8 cellular contexts compared by ENCODE assay signal in the genomic region with DNA sequence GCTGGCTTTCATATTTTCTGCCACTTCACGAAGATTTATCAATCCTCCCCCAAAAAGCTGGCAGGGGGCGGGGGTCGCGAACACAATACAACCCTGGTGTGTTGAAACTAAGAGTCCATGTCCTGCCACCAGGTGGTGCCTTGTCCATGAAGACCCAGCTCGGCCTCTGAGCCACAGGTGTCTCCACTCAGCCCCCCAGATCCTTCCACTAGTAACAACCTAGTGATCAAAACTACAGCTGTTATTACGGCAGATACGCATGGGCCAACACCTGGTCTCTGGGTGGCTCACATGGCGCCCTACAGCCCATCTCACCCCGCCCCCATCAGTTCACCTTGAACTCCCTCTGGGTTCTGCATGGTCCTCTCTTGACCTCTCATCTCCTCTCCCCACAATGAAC. TPM values are rescaled to one million over a fixed set of nuclear protein-coding genes. Genes with fewer than 3 reads are reported as not detected.
DNase-seq lines count a peak whose midpoint lies in the region; ATAC-seq and TF ChIP-seq lines count a peak whose summit lies in the region.

No MANE protein-coding gene starts in this region.

- H4K20me1 ChIP-seq in OCI-LY1 (ENCODE audit: insufficient read depth, low read length), result peaks cover 6% of the 10 kb centered on the region; the same call in 1 of the 2 replicates

- peaks cover 100% of the 10 kb centered on the region for H3K79me2 ChIP-seq in OCI-LY1 (ENCODE audit: insufficient read depth, low read length)

- peak overlapping the region; percentile 45 for H3K4me2 ChIP-seq in OCI-LY1 (ENCODE audit: low read length)

- TF ChIP-seq CTCF in GM12873 (IDR thresholded peaks at IDR 0.05; ENCODE audit: insufficient read depth, low read depth, low read length, missing control alignments), result peak; percentile 37
- peak; percentile 58 for TF ChIP-seq CTCF in OCI-LY1 (IDR thresholded peaks at IDR 0.05; ENCODE audit: low read length)

- H3K4me3 ChIP-seq in OCI-LY1 (ENCODE audit: low read depth, low read length, poor library complexity, severe bottlenecking), result no peak overlapping the region

- peak; percentile 22 for ATAC-seq in GM21529 (IDR thresholded peaks at IDR 0.05; ENCODE audit: unreplicated experiment)
- ATAC-seq in left colon, result peak; percentile 29

- no peaks in the 10 kb centered on the region for H3K9me3 ChIP-seq in OCI-LY1 (ENCODE audit: low read length)

- no peaks in the 10 kb centered on the region for H3K27me3 ChIP-seq in OCI-LY1 (ENCODE audit: insufficient read depth, low read length)

- no peak overlapping the region for H3K9ac ChIP-seq in OCI-LY1 (ENCODE audit: low read length)

- no peaks in the 10 kb centered on the region for H3K9me2 ChIP-seq in OCI-LY1 (ENCODE audit: low read depth, low read length)

- intact Hi-C loops in left colon (cut with DNase I, micrococcal nuclease), result loop anchor here in 1 of 2 donors (10.0 kb wide), 1 partner anchor 69 kb away; no protein-coding TSS in a partner anchor

- DNase-seq in left colon (no peak), NCI-H526 treated with DMSO at 0.1 percent for 48 hours (lab: John Stamatoyannopoulos, UW) (no peak), cerebellar nuclear complex (lab: John Stamatoyannopoulos, UW) (no peak), NCI-H1436 treated with DMSO at 0.1 percent for 48 hours (lab: John Stamatoyannopoulos, UW) (no peak)
- no peak for DNase-seq in activated effector memory CD4-positive, alpha-beta T cell treated with anti-CD3 and anti-CD28 coated beads, Interleukin-2, amount 50 U/mL, for 16 hours

- peaks cover 8% of the 10 kb centered on the region for H3K36me3 ChIP-seq in OCI-LY1 (ENCODE audit: insufficient read depth, low read length)

- no peaks in the 10 kb centered on the region for H3F3A ChIP-seq in OCI-LY1 (ENCODE audit: insufficient read depth, low read length)

- no peak overlapping the region for H2AFZ ChIP-seq in OCI-LY1 (ENCODE audit: low read length)

- H3K4me1 ChIP-seq in OCI-LY1 (ENCODE audit: insufficient read depth, low read length, severe bottlenecking), result peaks cover 72% of the 10 kb centered on the region

- H3K27ac ChIP-seq in OCI-LY1 (ENCODE audit: low read depth, low read length, poor library complexity, severe bottlenecking), result peak overlapping the region; percentile 77

RNA-seq across cellular contexts. Expression of a gene that starts 27.7 kb away (rescaled TPM):
- 100 to 1,000 TPM; 119 to 123 TPM for total RNA-seq in left colon

RNA-seq across cellular contexts. Expression of a gene that starts 53.8 kb away (rescaled TPM):
- not detected for total RNA-seq in left colon
